ENCODE assay signal across 8 cellular contexts in the genomic region with DNA sequence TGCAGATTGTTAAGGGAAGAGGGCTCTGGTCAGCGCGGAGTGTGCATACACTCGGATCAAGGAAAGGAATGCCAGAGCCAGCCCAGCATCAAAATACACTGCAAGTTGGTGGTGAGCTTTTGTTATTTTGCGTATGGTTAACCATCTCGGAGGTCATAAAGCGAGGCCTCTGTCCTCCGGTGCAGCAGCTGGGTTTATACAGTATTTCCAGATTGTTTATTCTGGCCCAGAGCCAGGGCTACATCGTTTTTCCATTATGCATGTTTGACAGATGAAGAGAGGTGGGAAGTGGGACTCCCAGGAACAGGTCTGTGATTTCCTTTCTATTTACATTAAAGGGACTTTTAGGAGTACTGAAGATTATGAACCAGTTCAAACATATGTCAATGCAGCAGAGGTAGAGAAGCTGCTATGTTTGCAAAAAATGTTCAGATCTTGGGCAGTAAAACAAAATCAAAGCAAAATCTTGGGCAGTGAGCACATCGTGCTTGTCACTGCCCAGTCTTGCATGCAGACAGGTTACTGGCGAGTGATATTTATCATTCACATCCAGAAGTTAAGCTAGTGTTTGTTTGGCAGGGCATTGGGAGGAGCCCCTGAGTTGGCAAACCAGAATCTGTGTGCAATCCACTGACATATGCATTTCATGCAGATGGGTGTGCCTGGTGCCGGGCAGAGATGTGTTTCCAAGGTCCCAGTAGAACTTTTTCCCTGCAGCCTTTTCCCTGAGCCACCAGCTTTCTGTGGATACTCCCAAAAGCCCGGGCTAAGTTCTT.
DNase-seq lines count a peak whose midpoint lies in the region; ATAC-seq and TF ChIP-seq lines count a peak whose summit lies in the region.

No MANE protein-coding gene starts in this region.

- peaks cover 18 to 22% of the 10 kb centered on the region in 2 donors for H3K4me1 ChIP-seq in duodenal mucosa (ENCODE audit: control insufficient read depth in 1 of 2, insufficient read depth in 2 of 2, low read length in 2 of 2)

- peak overlapping the region; percentile 1 to 59 for H3K4me3 ChIP-seq in duodenal mucosa (ENCODE audit: low read depth in 1 of 2, low read length in 2 of 2)

- peaks cover 51% of the 10 kb centered on the region for H3K4me1 Mint-ChIP-seq in activated T-cell treated with anti-CD3 and anti-CD28 coated beads, Interleukin-2, amount 50 U/mL, for 24 hours (ENCODE audit: low read depth)
- H3K4me1 Mint-ChIP-seq in stimulated activated effector memory CD8-positive, alpha-beta T cell treated with anti-CD3 and anti-CD28 coated beads, Interleukin-12 subunit alpha, Interleukin-12 subunit beta, amount 100 ng/mL, for 72 hours, result peaks cover 55% of the 10 kb centered on the region

- no peaks in the 10 kb centered on the region for H3K36me3 Mint-ChIP-seq in activated T-cell treated with anti-CD3 and anti-CD28 coated beads, Interleukin-2, amount 50 U/mL, for 24 hours (ENCODE audit: low read depth)
- H3K36me3 Mint-ChIP-seq in stimulated activated effector memory CD8-positive, alpha-beta T cell treated with anti-CD3 and anti-CD28 coated beads, Interleukin-12 subunit alpha, Interleukin-12 subunit beta, amount 100 ng/mL, for 72 hours, result peaks cover 4% of the 10 kb centered on the region

- H3K27ac Mint-ChIP-seq in activated T-cell treated with anti-CD3 and anti-CD28 coated beads, Interleukin-2, amount 50 U/mL, for 24 hours, result peak overlapping the region; percentile 87
- peak overlapping the region; percentile 92 for H3K27ac Mint-ChIP-seq in stimulated activated effector memory CD8-positive, alpha-beta T cell treated with anti-CD3 and anti-CD28 coated beads, Interleukin-12 subunit alpha, Interleukin-12 subunit beta, amount 100 ng/mL, for 72 hours

- TF ChIP-seq CTCF in GM10266 (IDR thresholded peaks at IDR 0.05; ENCODE audit: control insufficient read depth, insufficient read depth, low read depth, missing control alignments), result no peak

- no peak overlapping the region for H3K27ac ChIP-seq in duodenal mucosa (ENCODE audit: low read depth, low read length)

- peak overlapping the region; percentile 60 for H3K4me3 Mint-ChIP-seq in activated T-cell treated with anti-CD3 and anti-CD28 coated beads, Interleukin-2, amount 50 U/mL, for 24 hours
- peak overlapping the region; percentile 76 for H3K4me3 Mint-ChIP-seq in stimulated activated effector memory CD8-positive, alpha-beta T cell treated with anti-CD3 and anti-CD28 coated beads, Interleukin-12 subunit alpha, Interleukin-12 subunit beta, amount 100 ng/mL, for 72 hours

- no peaks in the 10 kb centered on the region for H3K27me3 Mint-ChIP-seq in activated T-cell treated with anti-CD3 and anti-CD28 coated beads, Interleukin-2, amount 50 U/mL, for 24 hours

- H3K9me3 ChIP-seq in duodenal mucosa (ENCODE audit: control insufficient read depth in 1 of 2, low read length in 2 of 2), result no peaks in the 10 kb centered on the region

- no peaks in the 10 kb centered on the region for H3K9me3 Mint-ChIP-seq in activated T-cell treated with anti-CD3 and anti-CD28 coated beads, Interleukin-2, amount 50 U/mL, for 24 hours
- H3K9me3 Mint-ChIP-seq in stimulated activated effector memory CD8-positive, alpha-beta T cell treated with anti-CD3 and anti-CD28 coated beads, Interleukin-12 subunit alpha, Interleukin-12 subunit beta, amount 100 ng/mL, for 72 hours, result no peaks in the 10 kb centered on the region

- in situ Hi-C loops in G401 (cut with HindIII; ENCODE audit: low sequenced_read_pairs), result loop anchor here (25.0 kb wide), 1 partner anchor 351 kb away; the partner anchor contains the start of gene SUMO4

- H3K9ac ChIP-seq in duodenal mucosa (ENCODE audit: low read depth in 1 of 2, low read length in 2 of 2), result no peak overlapping the region

- no peaks in the 10 kb centered on the region for H3K27me3 ChIP-seq in duodenal mucosa (ENCODE audit: control insufficient read depth in 1 of 2, insufficient read depth in 2 of 2, low read length in 2 of 2)

- no peaks in the 10 kb centered on the region for H3K36me3 ChIP-seq in duodenal mucosa (ENCODE audit: control insufficient read depth in 1 of 2, insufficient read depth in 2 of 2, low read length in 2 of 2)

- DNase-seq in activated T-cell treated with anti-CD3 and anti-CD28 coated beads, Interleukin-2, amount 50 U/mL, for 24 hours, result no peak
- DNase-seq in activated T-cell treated with anti-CD3 and anti-CD28 coated beads for 4 hours (no peak), NCI-H748 treated with DMSO at 0.1 percent for 48 hours (lab: John Stamatoyannopoulos, UW) (peak; percentile 96), GM10266 (ENCODE audit: extremely low spot score) (no peak), G401 (ENCODE audit: low spot score) (no peak), HPDE6-E6E7 (ENCODE audit: extremely low spot score) (no peak)
- DNase-seq in stimulated activated effector memory CD8-positive, alpha-beta T cell treated with anti-CD3 and anti-CD28 coated beads, Interleukin-12 subunit alpha, Interleukin-12 subunit beta, amount 100 ng/mL, for 72 hours (ENCODE audit: low spot score in 2 of 2), result no peak

- no peak for ATAC-seq in stimulated activated effector memory CD8-positive, alpha-beta T cell treated with anti-CD3 and anti-CD28 coated beads, Interleukin-12 subunit alpha, Interleukin-12 subunit beta, amount 100 ng/mL, for 72 hours
